In the genomic region with DNA sequence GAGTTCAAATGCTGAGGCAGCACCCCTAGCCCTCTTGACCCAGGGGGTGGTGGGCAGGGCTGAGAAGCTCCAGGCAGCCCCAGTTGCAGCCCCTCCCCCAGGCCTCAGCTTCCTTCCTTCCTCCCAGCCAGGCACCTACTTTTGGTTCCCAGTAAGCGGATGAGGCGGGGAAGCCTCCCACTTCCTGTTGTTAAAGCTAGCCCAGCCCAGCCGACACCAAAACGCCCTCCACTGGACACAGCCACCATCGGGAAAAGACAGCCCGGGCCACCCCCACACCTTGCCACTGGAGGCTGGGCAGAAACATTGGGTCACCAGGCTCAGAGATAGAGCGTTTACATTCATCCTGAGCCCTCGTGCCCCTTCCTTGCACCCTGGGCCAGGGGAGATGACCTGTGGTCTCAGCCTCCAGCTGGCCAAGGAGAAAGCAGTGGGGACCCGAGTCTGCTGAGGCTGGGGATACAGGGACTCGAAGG, we compare ENCODE assay signal across 8 cellular contexts. TPM values are rescaled to one million over a fixed set of nuclear protein-coding genes. Genes with fewer than 3 reads are reported as not detected.
DNase-seq lines count a peak whose midpoint lies in the region; ATAC-seq and TF ChIP-seq lines count a peak whose summit lies in the region.

No MANE protein-coding gene starts in this region.

- H3K27me3 Mint-ChIP-seq in activated CD4-positive, alpha-beta T cell treated with anti-CD3 and anti-CD28 coated beads for 36 hours: no peaks in the 10 kb centered on the region
- H3K27me3 Mint-ChIP-seq in T-cell: no peaks in the 10 kb centered on the region
- H3K27me3 Mint-ChIP-seq in glutamatergic neuron (ENCODE audit: unreplicated experiment): peaks cover 6% of the 10 kb centered on the region

- peak; percentile 60 for TF ChIP-seq CTCF in kidney epithelial cell (IDR thresholded peaks at IDR 0.05; ENCODE audit: insufficient read depth, low read length, poor library complexity, severe bottlenecking)
- TF ChIP-seq CTCF in spleen (IDR thresholded peaks at IDR 0.05 in 8 of 11, conservative IDR thresholded peaks at IDR 0.05 in 3 of 11): peak; percentile 17 to 69 (median 46)
- TF ChIP-seq CTCF in glutamatergic neuron (IDR thresholded peaks at IDR 0.05; ENCODE audit: partially characterized antibody, unreplicated experiment): no peak

- DNase-seq in activated CD4-positive, alpha-beta T cell treated with anti-CD3 and anti-CD28 coated beads for 36 hours: peak; percentile 63
- DNase-seq in activated CD4-positive, alpha-beta T cell treated with anti-CD3 and anti-CD28 coated beads, Interleukin-2, amount 50 U/mL, for 4 hours: no peak
- DNase-seq in T-cell (peak in 17 of 34 experiments; percentile 8 to 54 (median 29)), caudate nucleus (lab: John Stamatoyannopoulos, UW) (peak in 57 of 61 donors; percentile 21 to 82 (median 66)), kidney epithelial cell (ENCODE audit: low read depth) (no peak), spleen (peak; percentile 94), glutamatergic neuron (no peak)

- TF ChIP-seq POLR2A in spleen (IDR thresholded peaks at IDR 0.05): no peak

- H3K4me1 ChIP-seq in spleen: peaks cover 61 to 92% (median 87%) of the 10 kb centered on the region in 6 donors

- H3K27me3 ChIP-seq in kidney epithelial cell (ENCODE audit: control insufficient read depth, insufficient read depth, low read length) (no peaks in the 10 kb centered on the region), spleen (replicated peaks in 1 of 7) (no peaks in the 10 kb centered on the region)

- H3K9me3 ChIP-seq in spleen: no peaks in the 10 kb centered on the region

- CTCF ChIA-PET in activated CD4-positive, alpha-beta T cell treated with anti-CD3 and anti-CD28 coated beads for 36 hours (lab: Charles Lee): interaction anchor here (0.6 to 3.6 kb wide), 15 partner anchors 8 to 1437 kb away, joined by 3 to 30 read pairs (median 4); a partner anchor contains a TSS
- CTCF ChIA-PET in T-cell (lab: Charles Lee): interaction anchor here in 1 of 2 donors (1.3 kb wide), 1 partner anchor 52 kb away, joined by 3 read pairs; no protein-coding TSS in a partner anchor

- peaks cover 2% of the 10 kb centered on the region for H3K36me3 ChIP-seq in kidney epithelial cell (ENCODE audit: control insufficient read depth, insufficient read depth, low read length)
- H3K36me3 ChIP-seq in spleen: peaks cover 3 to 64% (median 29%) of the 10 kb centered on the region in 6 donors

- H3K4me1 Mint-ChIP-seq in activated CD4-positive, alpha-beta T cell treated with anti-CD3 and anti-CD28 coated beads for 36 hours: peaks cover 58% of the 10 kb centered on the region
- H3K4me1 Mint-ChIP-seq in T-cell (peaks cover 63 to 70% (median 64%) of the 10 kb centered on the region in 3 donors), glutamatergic neuron (ENCODE audit: low read depth, unreplicated experiment) (peaks cover 8% of the 10 kb centered on the region)

- H3K27ac ChIP-seq in caudate nucleus (ENCODE audit: low read depth, low read length) (peak overlapping the region; percentile 96), spleen (peak overlapping the region; percentile 82 to 95 (median 90))

- POLR2A ChIA-PET in activated CD4-positive, alpha-beta T cell treated with anti-CD3 and anti-CD28 coated beads for 36 hours (lab: Charles Lee): interaction anchor here (0.6 to 1.0 kb wide), 8 partner anchors 15 to 634 kb away, joined by 3 to 6 read pairs (median 4); a partner anchor contains a TSS
- POLR2A ChIA-PET in T-cell (lab: Charles Lee): interaction anchor here in 1 of 2 donors (0.5 to 0.6 kb wide), 2 partner anchors 99 to 380 kb away, joined by 4 to 5 read pairs; no protein-coding TSS in a partner anchor

- no peak overlapping the region for H3K4me3 ChIP-seq in kidney epithelial cell (ENCODE audit: low read depth, low read length)
- peak overlapping the region in 7 of 8 donors; percentile 6 to 94 (median 89) for H3K4me3 ChIP-seq in spleen

- peak overlapping the region; percentile 86 for H3K4me3 Mint-ChIP-seq in activated CD4-positive, alpha-beta T cell treated with anti-CD3 and anti-CD28 coated beads for 36 hours
- H3K4me3 Mint-ChIP-seq in T-cell (peak overlapping the region; percentile 85 to 92 (median 88)), glutamatergic neuron (ENCODE audit: unreplicated experiment) (no peak overlapping the region)

- H3K9me3 Mint-ChIP-seq in activated CD4-positive, alpha-beta T cell treated with anti-CD3 and anti-CD28 coated beads for 36 hours (ENCODE audit: low read depth): no peaks in the 10 kb centered on the region
- no peaks in the 10 kb centered on the region for H3K9me3 Mint-ChIP-seq in T-cell
- peaks cover 9% of the 10 kb centered on the region for H3K9me3 Mint-ChIP-seq in glutamatergic neuron (ENCODE audit: unreplicated experiment)

- peak overlapping the region; percentile 95 for H3K27ac Mint-ChIP-seq in activated CD4-positive, alpha-beta T cell treated with anti-CD3 and anti-CD28 coated beads for 36 hours
- peak overlapping the region; percentile 96 to 97 for H3K27ac Mint-ChIP-seq in T-cell
- no peak overlapping the region for H3K27ac Mint-ChIP-seq in glutamatergic neuron (ENCODE audit: unreplicated experiment)

- peaks cover 34% of the 10 kb centered on the region for H3K36me3 Mint-ChIP-seq in activated CD4-positive, alpha-beta T cell treated with anti-CD3 and anti-CD28 coated beads for 36 hours (ENCODE audit: low read depth)
- H3K36me3 Mint-ChIP-seq in T-cell: peaks cover 24% of the 10 kb centered on the region
- no peaks in the 10 kb centered on the region for H3K36me3 Mint-ChIP-seq in glutamatergic neuron (ENCODE audit: unreplicated experiment)

- intact Hi-C loops in activated CD4-positive, alpha-beta T cell treated with anti-CD3 and anti-CD28 coated beads for 36 hours (cut with DNase I, micrococcal nuclease): loop anchor here (1.0 to 5.0 kb wide), 3 partner anchors 70 to 91 kb away; no protein-coding TSS in a partner anchor
- intact Hi-C loops in spleen (cut with DNase I; ENCODE audit: low total_unique reads): loop anchor here (10.0 kb wide), 2 partner anchors 48 to 72 kb away; no protein-coding TSS in a partner anchor

- WGBS in spleen, 5 donors: 0 to 5% (median 3%) methylated on average over 3 to 10 of the region's 10 CpGs

- no peak for ATAC-seq in activated CD4-positive, alpha-beta T cell treated with anti-CD3 and anti-CD28 coated beads for 36 hours
- ATAC-seq in T-cell (replicated peaks in 1 of 4) (no peak), GM18520 (IDR thresholded peaks at IDR 0.05; ENCODE audit: unreplicated experiment) (no peak)

RNA-seq across cellular contexts. Expression of a gene that starts 3.5 kb away (rescaled TPM):
- 10 to 100 TPM; 17.1 to 20.3 TPM for total RNA-seq in activated CD4-positive, alpha-beta T cell treated with anti-CD3 and anti-CD28 coated beads for 36 hours
- total RNA-seq in T-cell: 10 to 100 TPM; 11.3 to 41.3 (median 39.0) TPM
- 23.5 and 27.7 TPM in 2 replicates for total RNA-seq in kidney epithelial cell
- 10 to 100 TPM; 31.5 to 68.6 (median 42.6) TPM for total RNA-seq in spleen
- 10 to 100 TPM in 1 of 3 donors, 1 to 10 TPM in 2; 5.4 to 20.1 (median 6.9) TPM for polyA plus RNA-seq in spleen
- 9.5 TPM for total RNA-seq in glutamatergic neuron (ENCODE audit: unreplicated experiment)

RNA-seq across cellular contexts. Expression of a gene that starts 57.2 kb away (rescaled TPM):
- total RNA-seq in activated CD4-positive, alpha-beta T cell treated with anti-CD3 and anti-CD28 coated beads for 36 hours: 1,000 to 10,000 TPM; 1,975 to 2,071 TPM
- total RNA-seq in T-cell: 1,000 to 10,000 TPM; 1,518 to 1,711 (median 1,629) TPM
- 2,366 and 2,384 TPM in 2 replicates for total RNA-seq in kidney epithelial cell
- total RNA-seq in spleen: 1,000 to 10,000 TPM in 4 of 7 donors, 100 to 1,000 TPM in 3; 684 to 1,403 (median 1,036) TPM
- 1,000 to 10,000 TPM; 3,003 to 4,302 (median 4,113) TPM for polyA plus RNA-seq in spleen
- total RNA-seq in glutamatergic neuron (ENCODE audit: unreplicated experiment): 588 TPM

Comparison
In these comparisons a context has a peak if more than half of its experiments do, and no peak if none do; other contexts are left out.
1. DNase-seq: peak in activated CD4-positive, alpha-beta T cell treated with anti-CD3 and anti-CD28 coated beads for 36 hours (single experiment), caudate nucleus (57 of 61) and spleen (single experiment); none in activated CD4-positive, alpha-beta T cell treated with anti-CD3 and anti-CD28 coated beads, Interleukin-2, amount 50 U/mL, for 4 hours (0 of 2), kidney epithelial cell (single experiment) and glutamatergic neuron (single experiment).